21 cellular contexts compared by ENCODE assay signal in the genomic region with DNA sequence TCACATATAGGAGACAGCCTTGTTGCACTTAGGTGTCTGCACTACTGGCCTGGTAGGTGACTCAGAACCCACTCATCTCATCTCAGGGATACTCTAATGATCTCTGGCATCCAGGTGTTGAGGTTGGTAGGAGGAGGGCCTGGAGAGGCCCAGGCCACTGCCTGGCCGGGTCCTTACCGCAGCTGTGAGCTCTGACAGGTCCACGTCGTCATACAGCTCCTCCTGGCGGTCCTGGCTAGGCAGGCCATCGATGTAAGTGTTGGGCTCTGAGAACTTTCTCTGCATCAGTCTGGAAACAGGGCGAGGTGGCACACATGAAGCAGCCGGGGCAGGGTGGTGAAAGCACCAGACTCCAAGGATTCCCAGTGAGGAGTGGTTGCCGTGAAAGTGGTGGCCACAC.
DNase-seq lines count a peak whose midpoint lies in the region; ATAC-seq and TF ChIP-seq lines count a peak whose summit lies in the region.
"Had no signal": no experiment of that assay in that cellular context is flagged by ENCODE, and none has a peak within 500 bp of the region (broad histone marks: within the 10 kb centered on the region; RNA-seq: fewer than 3 reads in every experiment).

No MANE protein-coding gene starts in this region.

- H3K27ac Mint-ChIP-seq in endothelial cell (ENCODE audit: unreplicated experiment) = no peak overlapping the region
- H3K27ac Mint-ChIP-seq: activated B cell treated with CpG ODN at 0.5 μM for 24 hours; activated CD4-positive, alpha-beta memory T cell treated with anti-CD3 and anti-CD28 coated beads for 36 hours; nephron had no signal

- peaks cover 1% of the 10 kb centered on the region for H3K9me3 Mint-ChIP-seq in endothelial cell (ENCODE audit: unreplicated experiment)

- intact Hi-C loops in cardiac septum (cut with DNase I) = loop anchor here (5.0 to 10.0 kb wide), 6 partner anchors 104 to 491 kb away; partner anchors contain the start of gene AFAP1L2
- intact Hi-C loops in heart right ventricle (cut with DNase I) = loop anchor here in 9 of 10 donors (5.0 to 10.0 kb wide), 10 partner anchors 101 to 524 kb away; partner anchors contain the start of genes AFAP1L2 (in 2 of the 9) and FHIP2A (in 1 of the 9)

- H3K9me3 ChIP-seq in heart right ventricle = peaks cover 0 to 7% (median under 1%) of the 10 kb centered on the region in 11 donors
- H3K9me3 ChIP-seq: adrenal gland had no signal

- no peaks in the 10 kb centered on the region for H3K27me3 ChIP-seq in heart right ventricle
- H3K27me3 ChIP-seq: adrenal gland, upper lobe of left lung had no signal

- H3K4me1 ChIP-seq in heart right ventricle = peaks cover 5 to 25% (median 12%) of the 10 kb centered on the region in 9 donors

- WGBS in heart right ventricle, 2 donors = 94 to 98% methylated on average over 9 of the region's 9 CpGs

- H3K36me3 Mint-ChIP-seq in endothelial cell (ENCODE audit: low read depth, unreplicated experiment) = peaks cover 6% of the 10 kb centered on the region

- no peak for ATAC-seq in heart right ventricle
- ATAC-seq: left lobe of liver had no signal

- H3K4me3 Mint-ChIP-seq in endothelial cell (ENCODE audit: unreplicated experiment) = no peak overlapping the region
- H3K4me3 Mint-ChIP-seq: activated B cell treated with CpG ODN at 0.5 μM for 24 hours; activated CD4-positive, alpha-beta memory T cell treated with anti-CD3 and anti-CD28 coated beads for 36 hours; nephron had no signal

- in situ Hi-C loops in SK-MEL-5 (cut with HindIII; ENCODE audit: low pct_unique_long_range_greater_than_20kb, low sequenced_read_pairs) = no loop called here

- peaks cover 9% of the 10 kb centered on the region for H3K4me1 Mint-ChIP-seq in endothelial cell (ENCODE audit: unreplicated experiment)

- DNase-seq in cardiac septum (ENCODE audit: low spot score) = peak; percentile 36
- DNase-seq in heart right ventricle = no peak
- DNase-seq in SK-MEL-5 (ENCODE audit: low read depth, low spot score) = peak; percentile 14
- peak; percentile 39 for DNase-seq in glomerular visceral epithelial cell (ENCODE audit: extremely low spot score)
- DNase-seq in activated gamma-delta T cell treated with Interleukin-2 at 50 U/mL for 16 hours = no peak
- no peak for DNase-seq in activated CD4-positive, alpha-beta T cell treated with anti-CD3 and anti-CD28 coated beads for 48 hours
- DNase-seq in endothelial cell (ENCODE audit: low spot score) = no peak
- DNase-seq in NCI-H774 (lab: John Stamatoyannopoulos, UW) = no peak
- DNase-seq: activated B cell treated with CpG ODN at 0.5 μM for 24 hours; activated CD4-positive, alpha-beta memory T cell treated with anti-CD3 and anti-CD28 coated beads for 36 hours; adrenal gland; H7; Kasumi-1; NCI-H1105 treated with DMSO at 0.1 percent for 48 hours; NCI-H2029 treated with DMSO at 0.1 percent for 48 hours; NCI-H226; T-helper 9 cell had no signal

- H3K36me3 ChIP-seq in heart right ventricle = peaks cover 0 to 51% (median 6%) of the 10 kb centered on the region in 9 donors
- H3K36me3 ChIP-seq: adrenal gland had no signal

- no peak overlapping the region for H3K27ac ChIP-seq in heart right ventricle
- H3K27ac ChIP-seq: adrenal gland, upper lobe of left lung had no signal

- TF ChIP-seq CTCF in heart right ventricle (IDR thresholded peaks at IDR 0.05) = no peak
- TF ChIP-seq CTCF in endothelial cell (IDR thresholded peaks at IDR 0.05; ENCODE audit: unreplicated experiment) = no peak

- H3K4me3 ChIP-seq in heart right ventricle = no peak overlapping the region
- H3K4me3 ChIP-seq: adrenal gland, coronary artery, upper lobe of left lung had no signal

- H3K27me3 Mint-ChIP-seq in endothelial cell (ENCODE audit: unreplicated experiment) = peaks cover 9% of the 10 kb centered on the region
- H3K27me3 Mint-ChIP-seq: activated B cell treated with CpG ODN at 0.5 μM for 24 hours; activated CD4-positive, alpha-beta memory T cell treated with anti-CD3 and anti-CD28 coated beads for 36 hours had no signal

Comparison
In these comparisons a context has a peak if more than half of its experiments do, and no peak if none do; other contexts are left out.
1. DNase-seq: peak in cardiac septum (single experiment), SK-MEL-5 (single experiment) and glomerular visceral epithelial cell (single experiment); none in heart right ventricle (0 of 2), activated gamma-delta T cell treated with Interleukin-2 at 50 U/mL for 16 hours (single experiment), activated CD4-positive, alpha-beta T cell treated with anti-CD3 and anti-CD28 coated beads for 48 hours (single experiment), endothelial cell (single experiment) and NCI-H774 (single experiment).